8 cellular contexts compared by ENCODE assay signal in the genomic region with DNA sequence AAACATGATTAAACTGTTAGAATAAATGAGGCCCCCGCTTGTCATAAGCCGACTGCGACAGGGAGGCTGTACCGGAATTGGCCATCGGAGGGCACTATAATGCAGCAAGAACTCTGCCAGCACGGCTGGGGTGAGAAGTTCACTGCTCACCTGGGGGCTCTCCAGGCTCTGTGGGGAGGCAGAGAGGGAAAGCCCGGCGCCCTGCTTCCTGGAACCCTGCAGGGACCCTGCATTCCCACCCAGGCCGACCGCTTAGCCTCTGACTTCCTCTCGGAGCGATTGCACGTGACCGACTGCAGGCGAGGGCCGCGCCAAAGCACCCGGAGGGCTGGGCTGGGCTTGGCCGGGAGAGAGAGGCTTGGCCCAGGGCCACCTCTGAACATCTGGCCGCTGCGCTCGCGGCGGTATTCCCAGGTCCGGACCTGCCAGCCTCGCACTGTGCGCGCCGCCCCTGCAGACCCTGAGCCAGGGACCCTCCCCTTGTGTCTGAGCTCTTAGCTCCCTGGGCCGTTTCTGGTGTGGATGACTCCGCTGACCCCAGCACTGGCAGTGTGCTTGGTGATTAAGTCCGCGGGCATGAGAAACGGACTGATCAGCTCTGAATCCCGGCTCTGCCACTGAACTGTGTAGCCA. TPM values are rescaled to one million over a fixed set of nuclear protein-coding genes. Genes with fewer than 3 reads are reported as not detected.
DNase-seq lines count a peak whose midpoint lies in the region; ATAC-seq and TF ChIP-seq lines count a peak whose summit lies in the region.

No MANE protein-coding gene starts in this region.

- H3K4me3 Mint-ChIP-seq in activated T-helper 2 cell treated with anti-CD3 and anti-CD28 coated beads, Interferon-gamma antibody, Interleukin-2, Interleukin-4, amounts not matched to agents 10 μg/mL and 5 μg/mL and 100 μg/mL, durations not matched to agents 14 hours and 24 hours and 36 hours (ENCODE audit: low read depth), result peak overlapping the region; percentile 11
- H3K4me3 Mint-ChIP-seq in neural progenitor cell, result peak overlapping the region; percentile 78
- peak overlapping the region; percentile 46 to 49 for H3K4me3 Mint-ChIP-seq in stimulated activated naive CD8-positive, alpha-beta T cell treated with anti-CD3 and anti-CD28 coated beads, Interleukin-15, amount 100 ng/mL, for 72 hours

- H3K27ac Mint-ChIP-seq in activated T-helper 2 cell treated with anti-CD3 and anti-CD28 coated beads, Interferon-gamma antibody, Interleukin-2, Interleukin-4, amounts not matched to agents 10 μg/mL and 5 μg/mL and 100 μg/mL, durations not matched to agents 14 hours and 24 hours and 36 hours, result no peak overlapping the region
- H3K27ac Mint-ChIP-seq in neural progenitor cell, result no peak overlapping the region
- H3K27ac Mint-ChIP-seq in stimulated activated naive CD8-positive, alpha-beta T cell treated with anti-CD3 and anti-CD28 coated beads, Interleukin-15, amount 100 ng/mL, for 72 hours, result peak overlapping the region; percentile 42 to 47

- peaks cover 2% of the 10 kb centered on the region for H3K27me3 Mint-ChIP-seq in activated T-helper 2 cell treated with anti-CD3 and anti-CD28 coated beads, Interferon-gamma antibody, Interleukin-2, Interleukin-4, amounts not matched to agents 10 μg/mL and 5 μg/mL and 100 μg/mL, durations not matched to agents 14 hours and 24 hours and 36 hours (ENCODE audit: low read depth)
- peaks cover 12% of the 10 kb centered on the region for H3K27me3 Mint-ChIP-seq in neural progenitor cell (ENCODE audit: insufficient read depth, low read depth)
- no peaks in the 10 kb centered on the region for H3K27me3 Mint-ChIP-seq in stimulated activated naive CD8-positive, alpha-beta T cell treated with anti-CD3 and anti-CD28 coated beads, Interleukin-15, amount 100 ng/mL, for 72 hours

- no peak overlapping the region for H3K9ac ChIP-seq in neural progenitor cell

- H3K36me3 ChIP-seq in neural progenitor cell, result no peaks in the 10 kb centered on the region

- no peaks in the 10 kb centered on the region for H3K9me3 ChIP-seq in neural progenitor cell (ENCODE audit: low read depth)

- H3K9me3 Mint-ChIP-seq in activated T-helper 2 cell treated with anti-CD3 and anti-CD28 coated beads, Interferon-gamma antibody, Interleukin-2, Interleukin-4, amounts not matched to agents 10 μg/mL and 5 μg/mL and 100 μg/mL, durations not matched to agents 14 hours and 24 hours and 36 hours, result no peaks in the 10 kb centered on the region
- no peaks in the 10 kb centered on the region for H3K9me3 Mint-ChIP-seq in neural progenitor cell
- H3K9me3 Mint-ChIP-seq in stimulated activated naive CD8-positive, alpha-beta T cell treated with anti-CD3 and anti-CD28 coated beads, Interleukin-15, amount 100 ng/mL, for 72 hours, result no peaks in the 10 kb centered on the region

- peak overlapping the region; percentile 78 for H2AFZ ChIP-seq in neural progenitor cell (replicated peaks)

- no peaks in the 10 kb centered on the region for H3K79me2 ChIP-seq in neural progenitor cell (ENCODE audit: low read depth)

- H3K4me1 ChIP-seq in neural progenitor cell, result peaks cover 11% of the 10 kb centered on the region

- H3K4me1 Mint-ChIP-seq in activated T-helper 2 cell treated with anti-CD3 and anti-CD28 coated beads, Interferon-gamma antibody, Interleukin-2, Interleukin-4, amounts not matched to agents 10 μg/mL and 5 μg/mL and 100 μg/mL, durations not matched to agents 14 hours and 24 hours and 36 hours (ENCODE audit: low read depth), result peaks cover 3% of the 10 kb centered on the region
- peaks cover 25% of the 10 kb centered on the region for H3K4me1 Mint-ChIP-seq in neural progenitor cell
- peaks cover 21% of the 10 kb centered on the region for H3K4me1 Mint-ChIP-seq in stimulated activated naive CD8-positive, alpha-beta T cell treated with anti-CD3 and anti-CD28 coated beads, Interleukin-15, amount 100 ng/mL, for 72 hours

- no peaks in the 10 kb centered on the region for H4K20me1 ChIP-seq in neural progenitor cell (ENCODE audit: low read depth)

- no peaks in the 10 kb centered on the region for H3K36me3 Mint-ChIP-seq in activated T-helper 2 cell treated with anti-CD3 and anti-CD28 coated beads, Interferon-gamma antibody, Interleukin-2, Interleukin-4, amounts not matched to agents 10 μg/mL and 5 μg/mL and 100 μg/mL, durations not matched to agents 14 hours and 24 hours and 36 hours (ENCODE audit: low read depth)
- no peaks in the 10 kb centered on the region for H3K36me3 Mint-ChIP-seq in neural progenitor cell

- H3K27me3 ChIP-seq in neural progenitor cell, result peaks cover 8% of the 10 kb centered on the region

- intact Hi-C loops in activated T-helper 2 cell treated with anti-CD3 and anti-CD28 coated beads, Interferon-gamma antibody, Interleukin-2, Interleukin-4, amounts not matched to agents 10 μg/mL and 5 μg/mL and 100 μg/mL, durations not matched to agents 14 hours and 24 hours and 36 hours (cut with micrococcal nuclease), result loop anchor here (1.0 to 10.0 kb wide), 7 partner anchors 64 to 418 kb away; no protein-coding TSS in a partner anchor

- no peak overlapping the region for H3K27ac ChIP-seq in neural progenitor cell

- H3K4me2 ChIP-seq in neural progenitor cell, result peak overlapping the region; percentile 83

- peaks cover 24% of the 10 kb centered on the region for H3F3A ChIP-seq in neural progenitor cell (ENCODE audit: low read depth)

- TF ChIP-seq CTCF in LNCaP clone FGC (IDR thresholded peaks at IDR 0.05; ENCODE audit: control insufficient read depth, extremely low read depth, insufficient read depth) (peak; percentile 88), fibroblast of villous mesenchyme (IDR thresholded peaks at IDR 0.05; ENCODE audit: insufficient read depth, low read depth, low read length) (peak; percentile 92), neural progenitor cell (IDR thresholded peaks at IDR 0.05) (peak; percentile 92)

- peak; percentile 95 for ATAC-seq in stimulated activated naive CD8-positive, alpha-beta T cell treated with anti-CD3 and anti-CD28 coated beads, Interleukin-15, amount 100 ng/mL, for 72 hours

- DNase-seq in EH (ENCODE audit: low read depth) (peak; percentile 77), H4 (ENCODE audit: low spot score) (peak; percentile 85), LNCaP clone FGC (ENCODE audit: low read depth) (peak; percentile 13), RKO (ENCODE audit: low spot score) (peak; percentile 79), fibroblast of villous mesenchyme (ENCODE audit: low read depth) (peak; percentile 62), neural progenitor cell (ENCODE audit: low spot score) (peak; percentile 82)
- DNase-seq in activated T-helper 2 cell treated with anti-CD3 and anti-CD28 coated beads, Interferon-gamma antibody, Interleukin-2, Interleukin-4, amounts not matched to agents 10 μg/mL and 5 μg/mL and 100 μg/mL, durations not matched to agents 14 hours and 24 hours and 36 hours (ENCODE audit: low spot score), result peak; percentile 63
- DNase-seq in stimulated activated naive CD8-positive, alpha-beta T cell treated with anti-CD3 and anti-CD28 coated beads, Interleukin-15, amount 100 ng/mL, for 72 hours, result peak; percentile 82 to 86

- peak overlapping the region; percentile 47 for H3K4me3 ChIP-seq in LNCaP clone FGC (ENCODE audit: low read depth, low read length)
- peak overlapping the region; percentile 62 for H3K4me3 ChIP-seq in fibroblast of villous mesenchyme (ENCODE audit: low read depth, low read length)
- H3K4me3 ChIP-seq in neural progenitor cell, result peak overlapping the region; percentile 50

RNA-seq across cellular contexts. Expression of gene DRD3, which starts 26.2 kb away (rescaled TPM):
- not detected in 2 replicates for total RNA-seq in H4 (2014; rRNA removed; shearing (Covaris generic))
- 0.11 TPM in 1 of 2 replicates, not detected in the other for total RNA-seq in activated T-helper 2 cell treated with anti-CD3 and anti-CD28 coated beads, Interferon-gamma antibody, Interleukin-2, Interleukin-4, amounts not matched to agents 10 μg/mL and 5 μg/mL and 100 μg/mL, durations not matched to agents 14 hours and 24 hours and 36 hours
- total RNA-seq in fibroblast of villous mesenchyme, result not detected in 2 replicates
- total RNA-seq in neural progenitor cell (ENCODE audit: low replicate concordance), result not detected in 2 replicates

Comparison
In these comparisons a context has a peak if more than half of its experiments do, and no peak if none do; other contexts are left out.
1. DNase-seq: peak in every context shown above with its lines; median percentile 85 in H4; 84 in stimulated activated naive CD8-positive, alpha-beta T cell treated with anti-CD3 and anti-CD28 coated beads, Interleukin-15, amount 100 ng/mL, for 72 hours; 82 in neural progenitor cell; 79 in RKO; 77 in EH; 63 in activated T-helper 2 cell treated with anti-CD3 and anti-CD28 coated beads, Interferon-gamma antibody, Interleukin-2, Interleukin-4, amounts not matched to agents 10 μg/mL and 5 μg/mL and 100 μg/mL, durations not matched to agents 14 hours and 24 hours and 36 hours; 62 in fibroblast of villous mesenchyme; 13 in LNCaP clone FGC.
2. H3K27ac Mint-ChIP-seq: peak in stimulated activated naive CD8-positive, alpha-beta T cell treated with anti-CD3 and anti-CD28 coated beads, Interleukin-15, amount 100 ng/mL, for 72 hours (2 of 2); none in activated T-helper 2 cell treated with anti-CD3 and anti-CD28 coated beads, Interferon-gamma antibody, Interleukin-2, Interleukin-4, amounts not matched to agents 10 μg/mL and 5 μg/mL and 100 μg/mL, durations not matched to agents 14 hours and 24 hours and 36 hours (single experiment) and neural progenitor cell (single experiment).
3. H3K4me3 Mint-ChIP-seq: peak in every context shown above with its lines; median percentile 78 in neural progenitor cell; 48 in stimulated activated naive CD8-positive, alpha-beta T cell treated with anti-CD3 and anti-CD28 coated beads, Interleukin-15, amount 100 ng/mL, for 72 hours; 11 in activated T-helper 2 cell treated with anti-CD3 and anti-CD28 coated beads, Interferon-gamma antibody, Interleukin-2, Interleukin-4, amounts not matched to agents 10 μg/mL and 5 μg/mL and 100 μg/mL, durations not matched to agents 14 hours and 24 hours and 36 hours.
4. Peak in every context shown above with its lines, with median percentiles within 50 percentile points of each other: H3K4me3 ChIP-seq and CTCF ChIP-seq.